ENCODE assay signal across 1 cellular context in the genomic region with DNA sequence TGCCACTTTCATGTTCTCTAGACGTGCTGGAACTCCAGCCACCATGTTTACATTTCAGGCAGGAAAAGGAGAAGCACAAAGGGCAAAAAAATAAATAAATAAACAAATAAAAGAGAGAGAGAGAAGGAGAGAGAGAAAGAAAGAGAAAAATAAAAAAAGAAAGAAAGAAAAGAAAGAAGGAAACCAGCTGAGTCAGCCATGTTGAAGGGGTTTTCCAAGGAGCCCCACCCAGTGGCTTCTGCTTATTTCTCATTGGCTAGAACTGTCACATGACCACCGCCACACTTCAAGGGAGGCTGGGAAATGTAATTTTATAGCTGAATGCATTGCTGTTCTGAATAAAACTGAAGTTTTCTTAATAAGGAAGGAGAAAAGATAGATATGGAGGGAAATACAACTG.
TF ChIP-seq lines count a peak whose summit lies in the region.

No MANE protein-coding gene starts in this region.

TF ChIP-seq in WTC11, 78 proteins besides CTCF, POLR2A, EP300 and RAD21 (continued from another document):
- TF ChIP-seq, protein P1, sequence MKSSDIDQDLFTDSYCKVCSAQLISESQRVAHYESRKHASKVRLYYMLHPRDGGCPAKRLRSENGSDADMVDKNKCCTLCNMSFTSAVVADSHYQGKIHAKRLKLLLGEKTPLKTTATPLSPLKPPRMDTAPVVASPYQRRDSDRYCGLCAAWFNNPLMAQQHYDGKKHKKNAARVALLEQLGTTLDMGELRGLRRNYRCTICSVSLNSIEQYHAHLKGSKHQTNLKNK (CRISPR knock-in tag; IDR thresholded peaks at IDR 0.05), result no peak
